ENCODE assay signal across 1 cellular context in the genomic region with DNA sequence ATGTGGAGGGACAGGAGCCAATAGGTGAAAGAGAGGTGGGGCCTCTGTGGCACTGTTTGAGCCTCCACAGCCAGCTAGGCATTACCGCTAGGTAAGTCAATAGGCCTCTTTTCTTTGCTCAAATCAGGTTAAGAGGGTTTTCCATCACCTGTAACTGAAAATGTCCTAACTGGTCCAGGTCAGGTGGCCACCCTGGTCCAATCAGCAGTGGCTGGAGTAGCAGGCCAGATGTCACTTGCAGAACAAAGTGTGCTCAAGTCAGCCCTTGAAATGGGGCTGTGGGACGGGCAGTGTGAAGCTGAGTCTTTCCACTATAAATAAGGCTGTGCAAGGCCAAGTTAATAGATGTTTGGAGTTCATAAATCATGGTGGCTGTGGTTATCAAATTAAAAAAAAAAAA.
TF ChIP-seq lines count a peak whose summit lies in the region.

No MANE protein-coding gene starts in this region.

TF ChIP-seq in HepG2, 621 proteins besides CTCF, POLR2A, EP300 and RAD21:
- TF ChIP-seq ARNTL (CRISPR knock-in tag; IDR thresholded peaks at IDR 0.05), result no peak
- TF ChIP-seq NFYB (CRISPR knock-in tag; IDR thresholded peaks at IDR 0.05), result 0 out of 2 replicates have a peak, but pooled peaks have one; percentile 46
